Comparison of ENCODE assay signal across 13 cellular contexts in the genomic region with DNA sequence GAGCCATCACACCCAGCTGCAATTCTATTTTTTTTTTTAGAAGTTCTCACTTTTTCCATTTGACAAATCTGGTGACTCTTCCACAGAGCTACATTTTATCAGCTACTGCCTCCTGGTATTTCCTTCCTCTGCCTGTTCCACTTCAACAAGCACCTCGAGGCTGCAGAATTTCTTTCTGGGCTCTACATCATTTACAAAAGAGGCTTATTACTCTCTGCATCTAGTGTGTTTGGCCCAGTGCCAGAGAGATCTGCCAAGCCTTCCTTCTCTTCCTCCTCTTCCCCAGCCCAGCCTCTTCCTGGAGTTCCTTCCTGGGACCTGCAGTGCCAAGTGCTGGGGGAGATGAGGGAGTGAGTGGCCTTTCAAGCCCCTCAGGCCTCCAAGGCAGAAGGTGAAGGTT.
DNase-seq lines count a peak whose midpoint lies in the region; ATAC-seq, FAIRE-seq and TF ChIP-seq lines count a peak whose summit lies in the region.
"Had no signal": no experiment of that assay in that cellular context is flagged by ENCODE, and none has a peak within 500 bp of the region (broad histone marks: within the 10 kb centered on the region; RNA-seq: fewer than 3 reads in every experiment).

No MANE protein-coding gene starts in this region.

- no peaks in the 10 kb centered on the region for H3K36me3 Mint-ChIP-seq in WTC11
- H3K36me3 Mint-ChIP-seq: natural killer cell treated with Interleukin-12 subunit alpha and Interleukin-12 subunit beta and Interleukin-15 and Interleukin-18, amount 100 ng/mL, for 72 hours had no signal

- DNase-seq in HT1080 (ENCODE audit: low read depth) (peak; percentile 43), RCC 7860 (ENCODE audit: low spot score) (peak; percentile 51), fibroblast of the aortic adventitia (ENCODE audit: low read depth) (peak; percentile 46), sciatic nerve (ENCODE audit: low spot score) (peak; percentile 75), WTC11 (ENCODE audit: low spot score) (no peak)
- DNase-seq: activated effector memory CD4-positive, alpha-beta T cell treated with anti-CD3 and anti-CD28 coated beads, Interleukin-2, amount 50 U/mL, for 16 hours; GF-D8; GOT3; stimulated activated naive CD4-positive, alpha-beta T cell had no signal

- CTCF ChIA-PET in WTC11 (lab: Charles Lee), result no interaction called here

- no peak overlapping the region for H3K4me3 Mint-ChIP-seq in WTC11
- H3K4me3 Mint-ChIP-seq: natural killer cell treated with Interleukin-12 subunit alpha and Interleukin-12 subunit beta and Interleukin-15 and Interleukin-18, amount 100 ng/mL, for 72 hours had no signal

- no peaks in the 10 kb centered on the region for H3K9me3 Mint-ChIP-seq in WTC11
- H3K9me3 Mint-ChIP-seq: natural killer cell treated with Interleukin-12 subunit alpha and Interleukin-12 subunit beta and Interleukin-15 and Interleukin-18, amount 100 ng/mL, for 72 hours had no signal

- H3K27ac Mint-ChIP-seq in WTC11, result no peak overlapping the region
- H3K27ac Mint-ChIP-seq: natural killer cell treated with Interleukin-12 subunit alpha and Interleukin-12 subunit beta and Interleukin-15 and Interleukin-18, amount 100 ng/mL, for 72 hours had no signal

- POLR2A ChIA-PET in WTC11 (lab: Charles Lee), result no interaction called here

- FAIRE-seq in RCC 7860 (lab: Jason Lieb, UNC), result no peak

- no peak overlapping the region for H3K4me3 ChIP-seq in fibroblast of the aortic adventitia (ENCODE audit: low read depth, low read length)
- H3K4me3 ChIP-seq: hepatocyte had no signal

- no peak for TF ChIP-seq CTCF in fibroblast of the aortic adventitia (IDR thresholded peaks at IDR 0.05; ENCODE audit: insufficient read depth, low read length)
- no peak for TF ChIP-seq CTCF in WTC11 (IDR thresholded peaks at IDR 0.05)

- ATAC-seq in sciatic nerve (no peak), WTC11 (no peak), HG03571 (IDR thresholded peaks at IDR 0.05; ENCODE audit: unreplicated experiment) (no peak), HG03280 (IDR thresholded peaks at IDR 0.05; ENCODE audit: unreplicated experiment) (no peak)
- ATAC-seq: natural killer cell treated with Interleukin-12 subunit alpha and Interleukin-12 subunit beta and Interleukin-15 and Interleukin-18, amount 100 ng/mL, for 72 hours had no signal

- peaks cover 16% of the 10 kb centered on the region for H3K4me1 Mint-ChIP-seq in WTC11

- H3K27me3 Mint-ChIP-seq in WTC11 (ENCODE audit: low read depth), result no peaks in the 10 kb centered on the region; the same call in 1 of the 2 replicates

- intact Hi-C loops in sciatic nerve (cut with DNase I), result no loop called here

TF ChIP-seq in WTC11, 78 proteins besides CTCF, POLR2A, EP300 and RAD21:
- TF ChIP-seq GABPB1 (CRISPR knock-in tag; IDR thresholded peaks at IDR 0.05) (no peak), ZNF425 (CRISPR knock-in tag; conservative IDR thresholded peaks at IDR 0.05) (no peak), NFYB (CRISPR knock-in tag; conservative IDR thresholded peaks at IDR 0.05; ENCODE audit: low read depth) (no peak), IRF2 (CRISPR knock-in tag; IDR thresholded peaks at IDR 0.05; ENCODE audit: borderline replicate concordance, low read depth) (no peak), TEAD1 (CRISPR knock-in tag; IDR thresholded peaks at IDR 0.05) (no peak), ETV6 (CRISPR knock-in tag; IDR thresholded peaks at IDR 0.05) (no peak), SMAD3 (CRISPR knock-in tag; IDR thresholded peaks at IDR 0.05; ENCODE audit: borderline replicate concordance) (no peak), ATF1 (CRISPR knock-in tag; IDR thresholded peaks at IDR 0.05) (no peak), E2F5 (CRISPR knock-in tag; IDR thresholded peaks at IDR 0.05) (no peak), SOX15 (CRISPR knock-in tag; IDR thresholded peaks at IDR 0.05) (no peak), ZNF671 (CRISPR knock-in tag; IDR thresholded peaks at IDR 0.05) (no peak), GTF2I (CRISPR knock-in tag; conservative IDR thresholded peaks at IDR 0.05) (no peak), GRHL2 (CRISPR knock-in tag; IDR thresholded peaks at IDR 0.05; ENCODE audit: insufficient replicate concordance, severe bottlenecking) (no peak)
- TF ChIP-seq, protein P1, sequence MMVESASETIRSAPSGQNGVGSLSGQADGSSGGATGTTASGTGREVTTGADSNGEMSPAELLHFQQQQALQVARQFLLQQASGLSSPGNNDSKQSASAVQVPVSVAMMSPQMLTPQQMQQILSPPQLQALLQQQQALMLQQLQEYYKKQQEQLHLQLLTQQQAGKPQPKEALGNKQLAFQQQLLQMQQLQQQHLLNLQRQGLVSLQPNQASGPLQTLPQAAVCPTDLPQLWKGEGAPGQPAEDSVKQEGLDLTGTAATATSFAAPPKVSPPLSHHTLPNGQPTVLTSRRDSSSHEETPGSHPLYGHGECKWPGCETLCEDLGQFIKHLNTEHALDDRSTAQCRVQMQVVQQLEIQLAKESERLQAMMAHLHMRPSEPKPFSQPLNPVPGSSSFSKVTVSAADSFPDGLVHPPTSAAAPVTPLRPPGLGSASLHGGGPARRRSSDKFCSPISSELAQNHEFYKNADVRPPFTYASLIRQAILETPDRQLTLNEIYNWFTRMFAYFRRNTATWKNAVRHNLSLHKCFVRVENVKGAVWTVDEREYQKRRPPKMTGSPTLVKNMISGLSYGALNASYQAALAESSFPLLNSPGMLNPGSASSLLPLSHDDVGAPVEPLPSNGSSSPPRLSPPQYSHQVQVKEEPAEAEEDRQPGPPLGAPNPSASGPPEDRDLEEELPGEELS (CRISPR knock-in tag; IDR thresholded peaks at IDR 0.05), result no peak
TF ChIP-seq in WTC11: peak in this region for 0.
